14 cellular contexts compared by ENCODE assay signal in genomic region chr1:228397966-228398365, GRCh38. TPM values are rescaled to one million over a fixed set of nuclear protein-coding genes. Genes with fewer than 3 reads are reported as not detected.
"Had no signal": no experiment of that assay in that cellular context is flagged by ENCODE, and none has a peak within 500 bp of the region (broad histone marks: within the 10 kb centered on the region; RNA-seq: fewer than 3 reads in every experiment).

No MANE protein-coding gene starts in this region.

- H3K9me3 ChIP-seq: colonic mucosa, heart left ventricle, left ventricle myocardium inferior, SJCRH30, thyroid gland, uterus had no signal

- H3K4me3 Mint-ChIP-seq: activated B cell treated with CpG ODN at 0.5 μM for 24 hours, memory B cell had no signal

- H3K27ac ChIP-seq: cardiac muscle cell, colonic mucosa, heart left ventricle, left ventricle myocardium inferior, SJCRH30, skin epidermis, thyroid gland, uterus had no signal

- H3K27ac Mint-ChIP-seq: activated B cell treated with CpG ODN at 0.5 μM for 24 hours; activated T-helper 2 cell treated with anti-CD3 and anti-CD28 coated beads, Interferon-gamma antibody, Interleukin-2, Interleukin-4, amounts not matched to agents 10 μg/mL and 5 μg/mL and 100 μg/mL, durations not matched to agents 14 hours and 24 hours and 36 hours; memory B cell had no signal

- H3K27me3 Mint-ChIP-seq: activated B cell treated with CpG ODN at 0.5 μM for 24 hours, memory B cell had no signal

- H3K36me3 ChIP-seq: uterus had no signal

- H3K4me1 ChIP-seq: colonic mucosa, SJCRH30, uterus had no signal

- DNase-seq: activated B cell treated with CpG ODN at 0.5 μM for 24 hours; activated CD4-positive, alpha-beta T cell treated with anti-CD3 and anti-CD28 coated beads, Interleukin-2, amount 50 U/mL, for 4 hours; activated CD8-positive, alpha-beta memory T cell treated with anti-CD3 and anti-CD28 coated beads, Interleukin-2, amount 50 U/mL, for 4 hours; colonic mucosa; effector CD4-positive, alpha-beta T cell; left ventricle myocardium inferior; SJCRH30; uterus had no signal

- H3K4me3 ChIP-seq: cardiac muscle cell, colonic mucosa, heart left ventricle, left ventricle myocardium inferior, SJCRH30, skin epidermis, thyroid gland, uterus had no signal

- H3K9me3 Mint-ChIP-seq: activated B cell treated with CpG ODN at 0.5 μM for 24 hours; activated T-helper 2 cell treated with anti-CD3 and anti-CD28 coated beads, Interferon-gamma antibody, Interleukin-2, Interleukin-4, amounts not matched to agents 10 μg/mL and 5 μg/mL and 100 μg/mL, durations not matched to agents 14 hours and 24 hours and 36 hours; memory B cell had no signal

- H3K27me3 ChIP-seq: cardiac muscle cell, colonic mucosa, heart left ventricle, SJCRH30, thyroid gland, uterus had no signal

RNA-seq across cellular contexts. Expression of gene TRIM17, which starts 18.7 kb away (rescaled TPM):
- total RNA-seq: activated B cell treated with CpG ODN at 0.5 μM for 24 hours, SJCRH30 had no signal
